9 cellular contexts compared by ENCODE assay signal in genomic region chr11:64334764-64335741, GRCh38. TPM values are rescaled to one million over a fixed set of nuclear protein-coding genes. Genes with fewer than 3 reads are reported as not detected.
DNase-seq lines count a peak whose midpoint lies in the region; FAIRE-seq and TF ChIP-seq lines count a peak whose summit lies in the region.
"Had no signal": no experiment of that assay in that cellular context is flagged by ENCODE, and none has a peak within 500 bp of the region (broad histone marks: within the 10 kb centered on the region; RNA-seq: fewer than 3 reads in every experiment).

No MANE protein-coding gene starts in this region.

- H3K27ac Mint-ChIP-seq in IgD-negative memory B cell, result peak overlapping the region; percentile 71 to 89 (median 81)

- no peak overlapping the region for H3K27ac ChIP-seq in tibial nerve

- peaks cover 2% of the 10 kb centered on the region for H3K27me3 Mint-ChIP-seq in IgD-negative memory B cell

- TF ChIP-seq CTCF in epithelial cell of esophagus (IDR thresholded peaks at IDR 0.05; ENCODE audit: insufficient read depth, low read depth, low read length, missing control alignments), result peak; percentile 8
- TF ChIP-seq CTCF in tibial nerve (IDR thresholded peaks at IDR 0.05), result no peak

- peak; percentile 56 to 64 for DNase-seq in stimulated activated CD4-positive, alpha-beta T cell treated with anti-CD3 and anti-CD28 coated beads, Interleukin-15, amount 100 ng/mL, for 48 hours (ENCODE audit: low read depth in 2 of 2)
- no peak for DNase-seq in stimulated activated CD4-positive, alpha-beta T cell treated with anti-CD3 and anti-CD28 coated beads, Interleukin-12 subunit alpha, Interleukin-12 subunit beta, amount 100 ng/mL, for 4 hours
- peak; percentile 32 for DNase-seq in GOT3 (lab: John Stamatoyannopoulos, UW)
- DNase-seq in RCC 7860 (ENCODE audit: low spot score), result peak; percentile 98
- peak; percentile 99 for DNase-seq in epithelial cell of esophagus (ENCODE audit: low read depth)
- DNase-seq in posterior vena cava (ENCODE audit: low spot score), result peak; percentile 76
- no peak for DNase-seq in tibial nerve (ENCODE audit: low spot score in 2 of 2)

- H3K9me3 ChIP-seq in tibial nerve, result no peaks in the 10 kb centered on the region
- H3K9me3 ChIP-seq: HAP-1 had no signal

- no peaks in the 10 kb centered on the region for H3K36me3 Mint-ChIP-seq in IgD-negative memory B cell

- no peaks in the 10 kb centered on the region for H3K36me3 ChIP-seq in tibial nerve
- H3K36me3 ChIP-seq: HAP-1 had no signal

- FAIRE-seq in RCC 7860 (lab: Jason Lieb, UNC), result peak; percentile 84

- 66 to 67% methylated on average over 13 of the region's 13 CpGs for WGBS in tibial nerve, 2 donors

- no peak overlapping the region for H3K4me3 ChIP-seq in epithelial cell of esophagus (ENCODE audit: low read length)
- H3K4me3 ChIP-seq in tibial nerve, result no peak overlapping the region
- H3K4me3 ChIP-seq: HAP-1 had no signal

- H3K9me3 Mint-ChIP-seq in IgD-negative memory B cell, result no peaks in the 10 kb centered on the region

- H3K27me3 ChIP-seq in tibial nerve, result no peaks in the 10 kb centered on the region

- no peak for TF ChIP-seq EP300 in tibial nerve (IDR thresholded peaks at IDR 0.05)

- H3K4me3 Mint-ChIP-seq in IgD-negative memory B cell, result peak overlapping the region in 3 of 4 donors; percentile 24 to 88 (median 73)

- TF ChIP-seq POLR2A in tibial nerve (IDR thresholded peaks at IDR 0.05), result no peak

- peaks cover 29 to 38% (median 35%) of the 10 kb centered on the region in 3 donors for H3K4me1 Mint-ChIP-seq in IgD-negative memory B cell

- intact Hi-C loops in posterior vena cava (cut with DNase I), result no loop called here

- H3K4me1 ChIP-seq in tibial nerve, result peaks cover 0 to 21% (median 8%) of the 10 kb centered on the region in 4 donors

RNA-seq across cellular contexts. Expression of gene CCDC88B, which starts 5.0 kb away (rescaled TPM):
- 33.0 TPM for polyA plus RNA-seq in IgD-negative memory B cell
- total RNA-seq in posterior vena cava, result 1 to 10 TPM; 7.0 to 9.5 TPM
- 10 to 100 TPM in 3 of 4 donors, 1 to 10 TPM in 1; 6.9 to 48.0 (median 14.4) TPM for total RNA-seq in tibial nerve

RNA-seq across cellular contexts. Expression of gene PRDX5, which starts 17.1 kb away (rescaled TPM):
- 185 TPM for polyA plus RNA-seq in IgD-negative memory B cell
- total RNA-seq in posterior vena cava (10 to 100 TPM; 82.7 to 98.6 TPM), tibial nerve (100 to 1,000 TPM; 142 to 246 (median 204) TPM)

RNA-seq across cellular contexts. Expression of gene TRMT112, which starts 17.7 kb away (rescaled TPM):
- polyA plus RNA-seq in IgD-negative memory B cell, result 560 TPM
- total RNA-seq in posterior vena cava (100 to 1,000 TPM; 107 to 119 TPM), tibial nerve (100 to 1,000 TPM; 290 to 381 (median 327) TPM)

RNA-seq across cellular contexts. Expression of gene RPS6KA4, which starts 23.9 kb away (rescaled TPM):
- polyA plus RNA-seq in IgD-negative memory B cell, result 12.2 TPM
- total RNA-seq in posterior vena cava, result 10 to 100 TPM; 29.2 to 33.5 TPM
- 10 to 100 TPM; 23.7 to 34.3 (median 26.2) TPM for total RNA-seq in tibial nerve

RNA-seq across cellular contexts. Expression of gene ESRRA, which starts 29.7 kb away (rescaled TPM):
- polyA plus RNA-seq in IgD-negative memory B cell, result 11.2 TPM
- total RNA-seq in posterior vena cava (10 to 100 TPM; 33.5 to 41.2 TPM), tibial nerve (10 to 100 TPM; 26.0 to 39.3 (median 28.7) TPM)

Comparison
In these comparisons a context has a peak if more than half of its experiments do, and no peak if none do; other contexts are left out.
1. DNase-seq: peak in stimulated activated CD4-positive, alpha-beta T cell treated with anti-CD3 and anti-CD28 coated beads, Interleukin-15, amount 100 ng/mL, for 48 hours (2 of 2), GOT3 (single experiment), RCC 7860 (single experiment), epithelial cell of esophagus (single experiment) and posterior vena cava (single experiment); none in stimulated activated CD4-positive, alpha-beta T cell treated with anti-CD3 and anti-CD28 coated beads, Interleukin-12 subunit alpha, Interleukin-12 subunit beta, amount 100 ng/mL, for 4 hours (single experiment) and tibial nerve (0 of 2).